8 cellular contexts compared by ENCODE assay signal in the genomic region with DNA sequence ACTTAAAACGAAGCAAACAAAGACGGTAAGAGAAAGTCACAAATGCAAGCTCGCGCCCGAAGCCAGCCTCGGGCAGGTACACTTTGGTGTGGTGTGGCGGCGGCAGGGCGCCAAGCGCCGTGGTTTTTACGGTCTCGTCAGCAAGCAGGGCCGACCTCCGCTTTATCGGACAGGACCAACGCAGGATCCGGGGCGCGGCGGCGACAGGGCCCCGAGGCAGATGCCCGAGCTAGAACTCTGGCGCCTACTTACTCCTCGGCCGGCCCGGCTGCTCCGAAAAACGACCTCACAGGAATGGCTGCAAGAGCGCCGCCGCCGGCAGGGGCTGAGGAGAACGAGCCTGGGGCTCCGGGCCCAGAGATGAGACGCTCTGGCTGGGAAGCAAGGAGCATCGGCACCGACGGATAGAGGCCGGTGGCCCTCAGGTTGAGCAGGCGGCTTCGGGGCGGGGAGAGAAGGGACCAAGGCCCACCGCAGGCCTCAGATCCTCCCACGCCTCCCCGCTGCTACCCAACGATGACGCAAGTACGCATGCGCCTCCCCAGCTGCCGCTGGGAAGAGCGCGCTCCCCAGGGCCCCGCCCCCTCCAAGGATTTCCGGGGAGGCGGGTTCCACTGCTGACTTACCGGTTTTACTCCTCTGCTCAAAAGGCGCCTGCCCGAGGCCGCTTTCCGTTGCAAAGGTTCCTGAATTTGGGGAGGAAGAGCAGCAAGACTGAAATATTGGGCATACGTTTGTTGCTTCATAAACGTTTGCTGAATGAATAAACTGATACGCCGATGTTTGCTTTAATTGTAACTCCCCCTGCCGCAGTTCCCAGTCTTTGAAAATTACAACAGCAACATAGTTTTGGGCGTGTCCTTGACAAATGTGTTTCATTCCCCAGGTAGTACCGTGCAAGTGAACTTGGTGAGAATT.
A peak's percentile ranks its signal among the peaks of the same experiment; 100 is the strongest.
DNase-seq lines count a peak whose midpoint lies in the region; ATAC-seq and TF ChIP-seq lines count a peak whose summit lies in the region.

No MANE protein-coding gene starts in this region.

- peak; percentile 97 to 98 (median 97) for DNase-seq in NCI-H1417 (lab: John Stamatoyannopoulos, UW)
- DNase-seq in activated naive CD8-positive, alpha-beta T cell treated with anti-CD3 and anti-CD28 coated beads, Interleukin-2, amount 50 U/mL, for 24 hours: peak; percentile 99
- peak; percentile 97 for DNase-seq in cardiac muscle cell (ENCODE audit: low read depth in 1 of 2, low spot score in 1 of 2)
- DNase-seq in tibial nerve (ENCODE audit: low spot score in 2 of 2): peak; percentile 84 to 88

- peak; percentile 79 for ATAC-seq in HG02798 (IDR thresholded peaks at IDR 0.05; ENCODE audit: poor library complexity, unreplicated experiment)
- ATAC-seq in activated naive CD8-positive, alpha-beta T cell treated with anti-CD3 and anti-CD28 coated beads, Interleukin-2, amount 50 U/mL, for 24 hours: peak; percentile 81

- peaks cover 24% of the 10 kb centered on the region for H3K36me3 Mint-ChIP-seq in activated naive CD8-positive, alpha-beta T cell treated with anti-CD3 and anti-CD28 coated beads, Interleukin-2, amount 50 U/mL, for 24 hours (ENCODE audit: low read depth)

- H3K4me1 Mint-ChIP-seq in activated naive CD8-positive, alpha-beta T cell treated with anti-CD3 and anti-CD28 coated beads, Interleukin-2, amount 50 U/mL, for 24 hours: peaks cover 65% of the 10 kb centered on the region

- H3K4me3 Mint-ChIP-seq in activated naive CD8-positive, alpha-beta T cell treated with anti-CD3 and anti-CD28 coated beads, Interleukin-2, amount 50 U/mL, for 24 hours: peak overlapping the region; percentile 94

- H3K9me3 ChIP-seq in SU-DHL-6 (ENCODE audit: insufficient read depth, low read length) (no peaks in the 10 kb centered on the region), cardiac muscle cell (ENCODE audit: low read depth) (no peaks in the 10 kb centered on the region), parathyroid adenoma (ENCODE audit: control insufficient read depth, low read length) (no peaks in the 10 kb centered on the region), tibial nerve (no peaks in the 10 kb centered on the region)

- peaks cover 66% of the 10 kb centered on the region for H3K79me2 ChIP-seq in SU-DHL-6 (ENCODE audit: insufficient read depth, low read length)
- peaks cover 15% of the 10 kb centered on the region for H3K79me2 ChIP-seq in parathyroid adenoma

- H2AFZ ChIP-seq in SU-DHL-6 (ENCODE audit: low read depth, low read length, severe bottlenecking) (peak overlapping the region; percentile 52), parathyroid adenoma (peak overlapping the region; percentile 80)

- TF ChIP-seq CTCF in GM12875 (IDR thresholded peaks at IDR 0.05; ENCODE audit: borderline replicate concordance, insufficient read depth, low read depth, low read length) (peak; percentile 37; the same call in 1 of the 2 replicates), SU-DHL-6 (IDR thresholded peaks at IDR 0.05; ENCODE audit: insufficient read depth, low read length, poor library complexity, severe bottlenecking) (peak; percentile 25), cardiac muscle cell (IDR thresholded peaks at IDR 0.05; ENCODE audit: low read depth, low read length) (peak; percentile 47), parathyroid adenoma (IDR thresholded peaks at IDR 0.05) (peak; percentile 35), tibial nerve (IDR thresholded peaks at IDR 0.05) (peak in 4 of 5 experiments; percentile 41 to 79 (median 64))

- peak; percentile 83 to 97 for TF ChIP-seq EP300 in tibial nerve (IDR thresholded peaks at IDR 0.05)

- H3K9ac ChIP-seq in SU-DHL-6 (ENCODE audit: low read length) (peak overlapping the region; percentile 76), parathyroid adenoma (peak overlapping the region; percentile 55)

- H3K36me3 ChIP-seq in SU-DHL-6 (ENCODE audit: low read length) (peaks cover 4% of the 10 kb centered on the region), cardiac muscle cell (peaks cover 2% of the 10 kb centered on the region), parathyroid adenoma (ENCODE audit: control insufficient read depth, insufficient read depth, low read length) (no peaks in the 10 kb centered on the region), tibial nerve (peaks cover 0 to 9% (median 0%) of the 10 kb centered on the region in 3 donors)

- H3K4me3 ChIP-seq in GM12875 (ENCODE audit: low read depth, low read length) (peak overlapping the region; percentile 61), SU-DHL-6 (ENCODE audit: insufficient read depth, low read length, poor library complexity, severe bottlenecking) (peak overlapping the region; percentile 64), cardiac muscle cell (peak overlapping the region; percentile 64), parathyroid adenoma (ENCODE audit: low read depth, low read length) (peak overlapping the region; percentile 75), tibial nerve (peak overlapping the region; percentile 48 to 83 (median 68))

- peak overlapping the region; percentile 94 for H3K27ac Mint-ChIP-seq in activated naive CD8-positive, alpha-beta T cell treated with anti-CD3 and anti-CD28 coated beads, Interleukin-2, amount 50 U/mL, for 24 hours

- peaks cover 11% of the 10 kb centered on the region for H4K20me1 ChIP-seq in SU-DHL-6 (ENCODE audit: low read depth, low read length)

- H3K27ac ChIP-seq in SU-DHL-6 (ENCODE audit: low read depth, low read length) (peak overlapping the region; percentile 89), cardiac muscle cell (peak overlapping the region; percentile 98), parathyroid adenoma (peak overlapping the region; percentile 89), tibial nerve (peak overlapping the region; percentile 92 to 96 (median 96))

- peaks cover 17% of the 10 kb centered on the region for H3K4me1 ChIP-seq in cardiac muscle cell (ENCODE audit: low read depth)
- peaks cover 9% of the 10 kb centered on the region for H3K4me1 ChIP-seq in parathyroid adenoma
- H3K4me1 ChIP-seq in tibial nerve: peaks cover 0 to 59% (median 40%) of the 10 kb centered on the region in 4 donors

- TF ChIP-seq POLR2A in tibial nerve (IDR thresholded peaks at IDR 0.05): peak; percentile 86 to 93

- H3K4me2 ChIP-seq in SU-DHL-6 (ENCODE audit: low read depth, low read length, poor library complexity, severe bottlenecking) (peak overlapping the region; percentile 78), parathyroid adenoma (ENCODE audit: low read length) (peak overlapping the region; percentile 75)

- H3K9me2 ChIP-seq in SU-DHL-6 (replicated peaks; ENCODE audit: insufficient read depth, low read length): no peaks in the 10 kb centered on the region

- H3K27me3 ChIP-seq in SU-DHL-6 (ENCODE audit: low read length) (no peaks in the 10 kb centered on the region), cardiac muscle cell (no peaks in the 10 kb centered on the region), parathyroid adenoma (ENCODE audit: control insufficient read depth, insufficient read depth, low read length) (no peaks in the 10 kb centered on the region), tibial nerve (no peaks in the 10 kb centered on the region)

- H3K27me3 Mint-ChIP-seq in activated naive CD8-positive, alpha-beta T cell treated with anti-CD3 and anti-CD28 coated beads, Interleukin-2, amount 50 U/mL, for 24 hours: no peaks in the 10 kb centered on the region

- H3F3A ChIP-seq in SU-DHL-6 (ENCODE audit: insufficient read depth): peaks cover 30% of the 10 kb centered on the region

- H3K9me3 Mint-ChIP-seq in activated naive CD8-positive, alpha-beta T cell treated with anti-CD3 and anti-CD28 coated beads, Interleukin-2, amount 50 U/mL, for 24 hours: no peaks in the 10 kb centered on the region

- 0 to 1% methylated on average over 49 to 56 of the region's 69 CpGs for WGBS in tibial nerve, 2 donors

Comparison
In these comparisons a context has a peak if more than half of its experiments do, and no peak if none do; other contexts are left out.
1. Peak in every context shown above with its lines: DNase-seq, ATAC-seq, H3K4me3 ChIP-seq and H3K27ac ChIP-seq.